21 cellular contexts compared by ENCODE assay signal in the genomic region with DNA sequence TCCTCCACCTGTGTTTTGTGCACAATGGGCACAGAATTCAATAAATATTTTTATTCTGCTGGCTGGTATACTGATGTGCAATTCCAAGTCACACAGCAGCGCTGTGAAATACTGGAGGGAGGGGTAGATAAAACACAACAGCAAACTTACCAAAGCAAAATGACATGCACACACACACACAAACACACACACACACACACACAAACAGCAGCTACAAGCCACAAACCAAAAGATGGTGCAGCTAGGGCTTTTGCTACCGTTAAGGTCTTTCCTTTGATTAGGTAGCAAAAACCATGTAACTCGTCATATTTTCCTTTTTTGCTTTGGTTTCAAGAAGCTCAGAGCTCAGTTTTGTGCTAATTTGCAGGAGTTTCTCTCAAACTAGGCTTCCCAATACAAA. TPM values are rescaled to one million over a fixed set of nuclear protein-coding genes. Genes with fewer than 3 reads are reported as not detected.
DNase-seq lines count a peak whose midpoint lies in the region; ATAC-seq, FAIRE-seq and TF ChIP-seq lines count a peak whose summit lies in the region.
"Had no signal": no experiment of that assay in that cellular context is flagged by ENCODE, and none has a peak within 500 bp of the region (broad histone marks: within the 10 kb centered on the region; RNA-seq: fewer than 3 reads in every experiment).

No MANE protein-coding gene starts in this region.

- H4K20me1 ChIP-seq in H1 (replicated peaks in 1 of 2; ENCODE audit: control insufficient read depth in 1 of 2, insufficient read depth in 2 of 2, low read length in 2 of 2) = peaks cover 8 to 11% of the 10 kb centered on the region in 2 experiments

- no peak overlapping the region for H4K8ac ChIP-seq in H1 (ENCODE audit: extremely low read depth, insufficient read depth, low read length)

- H3K36me3 Mint-ChIP-seq in Calu3 (ENCODE audit: insufficient read depth, unreplicated experiment) = peaks cover 42% of the 10 kb centered on the region
- peaks cover 5% of the 10 kb centered on the region for H3K36me3 Mint-ChIP-seq in stimulated activated memory B cell treated with anti-CD40 and anti-IgM and Interleukin-4, amounts not matched to agents 10 μg/mL and 1 μg/mL and 100 μg/mL, for 72 hours
- H3K36me3 Mint-ChIP-seq: CD4-positive, CD25-positive, alpha-beta regulatory T cell had no signal

- WGBS in H1 (ENCODE audit: extremely low coverage in 1 of 2, insufficient coverage in 1 of 2, insufficient read length in 1 of 2, insufficient replicate concordance in 2 of 2, low coverage in 1 of 2, low lambda C conversion rate in 2 of 2, missing lambda C conversion rate in 1 of 2), 2 experiments = 87% methylated on average over 3 of the region's 3 CpGs; no CpG with 5 or more reads in 1 of the 2 experiments
- WGBS in psoas muscle, 3 donors = 73 to 82% (median 76%) methylated on average over 3 of the region's 3 CpGs

- FAIRE-seq in H1 (lab: Jason Lieb, UNC) = no peak
- FAIRE-seq: GM12891 had no signal

- H2BK12ac ChIP-seq in H1 (ENCODE audit: low read depth, low read length) = no peak overlapping the region

- H4K91ac ChIP-seq in H1 (replicated peaks; ENCODE audit: insufficient read length, low read length) = no peak overlapping the region

- no peak overlapping the region for H2BK20ac ChIP-seq in H1 (ENCODE audit: low read length)

- H3K36me3 ChIP-seq in H1 (ENCODE audit: control insufficient read depth in 2 of 4, insufficient read depth in 4 of 4, low read length in 3 of 4) (no peaks in the 10 kb centered on the region; a peak in 1 of 8 replicates), psoas muscle (ENCODE audit: insufficient read depth in 1 of 2, low read depth in 1 of 2) (peaks cover 0 to 9% of the 10 kb centered on the region in 2 donors)

- H3K9me3 ChIP-seq in H1 (ENCODE audit: insufficient read depth in 2 of 2, low read depth in 1 of 2, low read length in 1 of 2) (no peaks in the 10 kb centered on the region), psoas muscle (no peaks in the 10 kb centered on the region)
- H3K9me3 ChIP-seq: MG63 had no signal

- no peak overlapping the region for H3K4ac ChIP-seq in H1 (replicated peaks; ENCODE audit: insufficient read length, low read depth, low read length)

- peak overlapping the region; percentile 60 for H3K4me3 Mint-ChIP-seq in Calu3 (ENCODE audit: low read depth, unreplicated experiment)
- H3K4me3 Mint-ChIP-seq in stimulated activated memory B cell treated with anti-CD40 and anti-IgM and Interleukin-4, amounts not matched to agents 10 μg/mL and 1 μg/mL and 100 μg/mL, for 72 hours = no peak overlapping the region

- peaks cover 4% of the 10 kb centered on the region for H3K27me3 Mint-ChIP-seq in Calu3 (ENCODE audit: unreplicated experiment)
- H3K27me3 Mint-ChIP-seq in stimulated activated memory B cell treated with anti-CD40 and anti-IgM and Interleukin-4, amounts not matched to agents 10 μg/mL and 1 μg/mL and 100 μg/mL, for 72 hours = no peaks in the 10 kb centered on the region
- H3K27me3 Mint-ChIP-seq: IgD-negative memory B cell had no signal

- no peak overlapping the region for H3K4me3 ChIP-seq in Jurkat, Clone E6-1 (ENCODE audit: low read length)
- H3K4me3 ChIP-seq in H1 (ENCODE audit: extremely low read depth in 1 of 4, insufficient read depth in 2 of 4, low read depth in 3 of 4, low read length in 4 of 4) = no peak overlapping the region
- no peak overlapping the region for H3K4me3 ChIP-seq in psoas muscle
- H3K4me3 ChIP-seq: MG63 had no signal

- H3K79me1 ChIP-seq in H1 (ENCODE audit: low read depth, low read length) = no peaks in the 10 kb centered on the region

- no peak overlapping the region for H2AFZ ChIP-seq in H1 (ENCODE audit: low read length)

- no peak for TF ChIP-seq EP300 in H1 (IDR thresholded peaks at IDR 0.05; ENCODE audit: borderline replicate concordance in 1 of 2, low read depth in 2 of 2, low read length in 2 of 2)

- no peak for ATAC-seq in stimulated activated memory B cell treated with anti-CD40 and anti-IgM and Interleukin-4, amounts not matched to agents 10 μg/mL and 1 μg/mL and 100 μg/mL, for 72 hours
- ATAC-seq in HG02642 (IDR thresholded peaks at IDR 0.05; ENCODE audit: poor library complexity, unreplicated experiment) (no peak), psoas muscle (no peak)
- ATAC-seq: Right ventricle myocardium inferior had no signal

- no peak for TF ChIP-seq POLR2A in H1 (IDR thresholded peaks at IDR 0.05; ENCODE audit: control extremely low read depth in 1 of 2, low read depth in 2 of 2, low read length in 2 of 2)

- peaks cover 5 to 27% of the 10 kb centered on the region in 2 experiments for H3K79me2 ChIP-seq in H1 (ENCODE audit: control insufficient read depth in 1 of 2, insufficient read depth in 2 of 2, low read length in 2 of 2)

- TF ChIP-seq RAD21 in H1 (IDR thresholded peaks at IDR 0.05 in 1 of 2, conservative IDR thresholded peaks at IDR 0.05 in 1 of 2; ENCODE audit: low read depth in 2 of 2, low read length in 2 of 2) = no peak

- H4K5ac ChIP-seq in H1 (ENCODE audit: insufficient read length, low read depth, low read length) = no peak overlapping the region

- H3K56ac ChIP-seq in H1 (replicated peaks; ENCODE audit: insufficient read length, low read depth, low read length) = no peak overlapping the region

- no peak for DNase-seq in Calu3
- DNase-seq in Jurkat, Clone E6-1 (ENCODE audit: low read depth, low spot score) = peak; percentile 45
- DNase-seq in H1 (ENCODE audit: low read depth in 1 of 2, low spot score in 2 of 2) = no peak
- DNase-seq in psoas muscle = no peak
- DNase-seq in MV-4-11 (lab: John Stamatoyannopoulos, UW) = no peak
- DNase-seq: CD4-positive, CD25-positive, alpha-beta regulatory T cell; DMS153; GOT3; NCI-H1048; NCI-H1417 treated with DMSO at 0.1 percent for 48 hours; NCI-H187; NCI-H2107; NCI-H446 treated with DMSO at 0.1 percent for 48 hours; NCI-H526 treated with DMSO at 0.1 percent for 48 hours; OCI-M1 had no signal

- H3K27me3 ChIP-seq in H1 (replicated peaks in 1 of 4; ENCODE audit: control insufficient read depth in 3 of 4, extremely low read depth in 1 of 4, insufficient read depth in 3 of 4, low read length in 3 of 4) (no peaks in the 10 kb centered on the region), psoas muscle (ENCODE audit: insufficient read depth in 3 of 3, low read length in 2 of 3) (no peaks in the 10 kb centered on the region)
- H3K27me3 ChIP-seq: MG63 had no signal

- peaks cover 43% of the 10 kb centered on the region for H3K4me1 Mint-ChIP-seq in Calu3 (ENCODE audit: low read depth, unreplicated experiment)
- H3K4me1 Mint-ChIP-seq in stimulated activated memory B cell treated with anti-CD40 and anti-IgM and Interleukin-4, amounts not matched to agents 10 μg/mL and 1 μg/mL and 100 μg/mL, for 72 hours = peaks cover 21% of the 10 kb centered on the region

- H3K23me2 ChIP-seq in H1 (ENCODE audit: low read depth, low read length) = no peaks in the 10 kb centered on the region; the same call in 1 of the 2 replicates

- H3K9ac ChIP-seq in H1 (replicated peaks in 1 of 4; ENCODE audit: extremely low read depth in 1 of 4, low read depth in 3 of 4, low read length in 3 of 4) = no peak overlapping the region

- H3K23ac ChIP-seq in H1 (ENCODE audit: insufficient read length) = no peak overlapping the region

- intact Hi-C loops in Calu3 (cut with micrococcal nuclease; ENCODE audit: unreplicated experiment) = no loop called here
- intact Hi-C loops in psoas muscle (cut with DNase I) = loop anchor here in 1 of 2 donors (10.0 kb wide), 1 partner anchor 133 kb away; no protein-coding TSS in a partner anchor

- CTCF ChIA-PET in Calu3 (lab: Charles Lee) (no interaction called here), H1 (lab: Charles Lee; ENCODE audit: partially characterized antibody) (no interaction called here)

- H2BK15ac ChIP-seq in H1 (ENCODE audit: low read length) = no peak overlapping the region

- no peak overlapping the region for H3K18ac ChIP-seq in H1 (ENCODE audit: extremely low read depth, low read length)

- H2BK120ac ChIP-seq in H1 (replicated peaks; ENCODE audit: low read depth, low read length) = no peak overlapping the region

- H3K9me3 Mint-ChIP-seq in Calu3 (ENCODE audit: low read depth, unreplicated experiment) = no peaks in the 10 kb centered on the region
- H3K9me3 Mint-ChIP-seq in stimulated activated memory B cell treated with anti-CD40 and anti-IgM and Interleukin-4, amounts not matched to agents 10 μg/mL and 1 μg/mL and 100 μg/mL, for 72 hours = no peaks in the 10 kb centered on the region
- H3K9me3 Mint-ChIP-seq: IgD-negative memory B cell had no signal

- TF ChIP-seq CTCF in Calu3 (IDR thresholded peaks at IDR 0.05; ENCODE audit: unreplicated experiment) (no peak), H1 (IDR thresholded peaks at IDR 0.05; ENCODE audit: control extremely low read depth in 1 of 3, insufficient read depth in 1 of 3, low read depth in 1 of 3, low read length in 3 of 3) (no peak), psoas muscle (IDR thresholded peaks at IDR 0.05) (no peak)

- POLR2A ChIA-PET in H1 (lab: Charles Lee; ENCODE audit: partially characterized antibody) = no interaction called here

- peaks cover 0 to 17% (median 7%) of the 10 kb centered on the region in 4 experiments; a peak in 4 of 7 replicates for H3K4me1 ChIP-seq in H1 (replicated peaks in 1 of 4; ENCODE audit: control insufficient read depth in 3 of 4, insufficient read depth in 4 of 4, low read length in 3 of 4)
- peaks cover 23% of the 10 kb centered on the region for H3K4me1 ChIP-seq in psoas muscle

- peak overlapping the region; percentile 68 for H3K27ac Mint-ChIP-seq in Calu3 (ENCODE audit: unreplicated experiment)
- H3K27ac Mint-ChIP-seq in stimulated activated memory B cell treated with anti-CD40 and anti-IgM and Interleukin-4, amounts not matched to agents 10 μg/mL and 1 μg/mL and 100 μg/mL, for 72 hours = peak overlapping the region; percentile 6

- H2BK5ac ChIP-seq in H1 (ENCODE audit: low read depth, low read length) = no peak overlapping the region

- no peak overlapping the region for H3K27ac ChIP-seq in H1 (ENCODE audit: low read depth, low read length)
- no peak overlapping the region for H3K27ac ChIP-seq in psoas muscle

- no TSS peak for BruUV-seq in Calu3 (replicated peaks; lab: Mats Ljungman, UMichigan)

- no peak overlapping the region for H3K14ac ChIP-seq in H1 (ENCODE audit: insufficient read length)

- H3K4me2 ChIP-seq in H1 (ENCODE audit: insufficient read depth in 1 of 2, low read depth in 2 of 2, low read length in 2 of 2) = no peak overlapping the region

- 0 out of 2 replicates have a peak overlapping the region, but pooled peaks have one; percentile 10 for H2AK5ac ChIP-seq in H1 (ENCODE audit: low read depth, low read length)

RNA-seq across cellular contexts. Expression of gene TBCA, which starts 1.8 kb away (rescaled TPM):
- total RNA-seq in Calu3 (2022) (293 and 310 TPM in 2 replicates), psoas muscle (100 to 1,000 TPM in 3 of 4 donors, 10 to 100 TPM in 1; 93.3 to 132 (median 117) TPM)
- polyA plus RNA-seq in Jurkat, Clone E6-1 (2012; ENCODE audit: insufficient read depth, insufficient read length) = 578 TPM
- 315 and 320 TPM in 2 replicates for total RNA-seq in H1 (2021; fragmentation: NEBNext Ultra II Directional; extraction: Animal tissue kit (Norgen Biotek cat#: 25700))
- polyA plus RNA-seq in H1 (2011; rRNA removed) (40.4 and 55.7 TPM in 2 replicates), psoas muscle (100 to 1,000 TPM; 133 to 209 (median 141) TPM)
- polyA plus RNA-seq in H1 (2011; cell fraction: cytosol; rRNA removed) = 203 TPM
- 20.1 TPM for polyA plus RNA-seq in H1 (2011; cell fraction: nucleus; rRNA removed)
- 172 to 409 TPM (median 203 TPM) in 4 replicates for polyA plus RNA-seq in H1 (2012, experiment 1 of 2)
- 175 TPM for polyA plus RNA-seq in H1 (2012, experiment 2 of 2)
- 799 TPM for polyA plus RNA-seq in H1 (2013, experiment 1 of 2)
- polyA plus RNA-seq in H1 (2013, experiment 2 of 2) = 801 TPM
- polyA minus RNA-seq in H1 (2011; rRNA and poly(A)+ RNA removed) = 3.9 and 5.0 TPM in 2 replicates
- 46.1 TPM for polyA minus RNA-seq in H1 (2011; cell fraction: cytosol; rRNA and poly(A)+ RNA removed)
- polyA minus RNA-seq in H1 (2011; cell fraction: nucleus; rRNA and poly(A)+ RNA removed) = 9.2 TPM
